Comparison of ENCODE assay signal across 22 cellular contexts in the genomic region with DNA sequence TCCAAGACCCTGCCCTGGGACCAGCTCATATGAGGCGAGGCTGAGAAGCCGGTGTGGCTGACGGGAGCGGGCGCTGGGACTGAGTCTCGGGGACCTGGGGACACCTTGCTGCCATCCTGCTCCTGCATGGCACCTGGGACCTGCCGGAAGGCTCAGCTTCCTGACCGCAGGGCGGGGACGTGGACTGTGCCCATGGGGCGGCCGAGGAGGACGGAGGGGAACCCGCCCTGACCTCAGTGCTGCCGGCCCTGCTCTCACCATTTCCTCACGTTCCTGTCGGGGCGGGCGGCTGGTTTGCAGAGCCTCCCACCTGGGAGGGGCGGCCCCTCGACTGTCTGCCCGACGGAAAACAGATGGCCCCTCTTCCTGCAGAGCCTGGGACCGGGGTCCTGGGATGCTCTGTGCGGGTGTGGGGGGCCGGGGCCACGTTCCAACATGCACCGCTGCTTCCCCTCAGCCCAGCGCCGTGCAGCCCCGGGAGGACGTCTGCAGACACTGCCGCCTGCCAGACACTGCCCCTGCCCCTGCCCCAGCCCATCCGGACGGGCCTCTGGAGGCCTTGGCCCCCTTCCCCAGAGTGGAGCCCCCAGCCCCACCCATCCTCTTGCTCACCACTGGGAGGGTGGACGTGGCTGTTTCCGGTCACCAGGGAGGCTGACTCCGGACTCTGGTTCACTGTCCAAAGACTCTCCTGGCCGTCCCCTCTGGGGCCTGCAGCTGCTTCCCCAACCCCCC. TPM values are rescaled to one million over a fixed set of nuclear protein-coding genes. Genes with fewer than 3 reads are reported as not detected.
A peak's percentile ranks its signal among the peaks of the same experiment; 100 is the strongest.
DNase-seq lines count a peak whose midpoint lies in the region; ATAC-seq and TF ChIP-seq lines count a peak whose summit lies in the region.
"Had no signal": no experiment of that assay in that cellular context is flagged by ENCODE, and none has a peak within 500 bp of the region (broad histone marks: within the 10 kb centered on the region; RNA-seq: fewer than 3 reads in every experiment).

No MANE protein-coding gene starts in this region.

- H3K36me3 ChIP-seq in heart right ventricle (no peaks in the 10 kb centered on the region), right atrium auricular region (no peaks in the 10 kb centered on the region), mesodermal cell (ENCODE audit: control insufficient read depth, insufficient read depth, low read length) (no peaks in the 10 kb centered on the region), aorta (ENCODE audit: control insufficient read depth in 1 of 2, insufficient read depth in 2 of 2, low read length in 1 of 2) (no peaks in the 10 kb centered on the region)
- H3K36me3 ChIP-seq: BE2C had no signal

- WGBS in heart right ventricle, 2 donors: 15 to 26% methylated on average over 30 to 39 of the region's 39 CpGs
- 84 to 92% methylated on average over 36 to 38 of the region's 39 CpGs for WGBS in mesodermal cell (ENCODE audit: insufficient coverage in 2 of 2), 2 experiments
- 38 to 45% methylated on average over 34 to 39 of the region's 39 CpGs for whole genome bisulfite sequencing in aorta, 2 donors

- H3K4me3 ChIP-seq in heart right ventricle (no peak overlapping the region), right atrium auricular region (no peak overlapping the region), mesodermal cell (ENCODE audit: extremely low read depth, insufficient read depth, low read length, poor library complexity, severe bottlenecking) (no peak overlapping the region), aorta (ENCODE audit: low read length in 2 of 2) (no peak overlapping the region)
- H3K4me3 ChIP-seq: GM23248 had no signal

- H3K4me1 ChIP-seq in heart right ventricle (peaks cover 0 to 26% (median 5%) of the 10 kb centered on the region in 9 donors), right atrium auricular region (peaks cover 0 to 10% of the 10 kb centered on the region in 2 donors), mesodermal cell (ENCODE audit: control insufficient read depth, insufficient read depth, low read length, poor library complexity, severe bottlenecking) (no peaks in the 10 kb centered on the region), aorta (ENCODE audit: control insufficient read depth in 1 of 2, insufficient read depth in 2 of 2, low read length in 2 of 2) (no peaks in the 10 kb centered on the region)

- DNase-seq in heart right ventricle (no peak), right atrium auricular region (ENCODE audit: low spot score) (no peak), SW480 (ENCODE audit: low spot score) (peak; percentile 54), aorta (no peak), iPS-NIHi7 (ENCODE audit: extremely low spot score) (no peak)
- DNase-seq: BE2C; Calu3; CD8-positive, alpha-beta T cell; GF-D8; HCEC 1CT; KBM-7; NCI-H1105; NCI-H1694 treated with DMSO at 0.1 percent for 48 hours; NCI-H2107; NCI-H2227 treated with DMSO at 0.1 percent for 48 hours; NCI-H524; NCI-H82 had no signal

- peak in 5 of 8 donors; percentile 17 to 28 (median 26) for ATAC-seq in heart right ventricle
- ATAC-seq in aorta (ENCODE audit: low FRiP score): peak; percentile 5
- no peak for ATAC-seq in HG02623 (IDR thresholded peaks at IDR 0.05; ENCODE audit: unreplicated experiment)
- ATAC-seq in HG03378 (IDR thresholded peaks at IDR 0.05; ENCODE audit: unreplicated experiment): no peak
- ATAC-seq: CD8-positive, alpha-beta T cell had no signal

- H3K27ac ChIP-seq in heart right ventricle (no peak overlapping the region), right atrium auricular region (no peak overlapping the region), mesodermal cell (ENCODE audit: low read depth, low read length, severe bottlenecking) (peak overlapping the region; percentile 10), aorta (ENCODE audit: low read depth in 1 of 2, low read length in 2 of 2) (no peak overlapping the region)
- H3K27ac ChIP-seq: GM23248 had no signal

- H3K27me3 ChIP-seq in heart right ventricle (peaks cover 0 to 49% (median 43%) of the 10 kb centered on the region in 7 donors), right atrium auricular region (no peaks in the 10 kb centered on the region), aorta (ENCODE audit: control insufficient read depth in 1 of 2, insufficient read depth in 2 of 2, low read length in 1 of 2) (no peaks in the 10 kb centered on the region)

- H3K9me3 ChIP-seq in heart right ventricle: no peaks in the 10 kb centered on the region
- H3K9me3 ChIP-seq in right atrium auricular region: no peaks in the 10 kb centered on the region
- no peaks in the 10 kb centered on the region for H3K9me3 ChIP-seq in mesodermal cell (ENCODE audit: control insufficient read depth, low read length)
- H3K9me3 ChIP-seq in aorta (ENCODE audit: control insufficient read depth, low read length): no peaks in the 10 kb centered on the region
- H3K9me3 ChIP-seq: BE2C had no signal

- TF ChIP-seq CTCF in heart right ventricle (IDR thresholded peaks at IDR 0.05) (no peak), right atrium auricular region (IDR thresholded peaks at IDR 0.05) (no peak)

- intact Hi-C loops in heart right ventricle (cut with DNase I): no loop called here
- intact Hi-C loops in aorta (cut with DNase I): no loop called here

RNA-seq across cellular contexts. Expression of a gene that starts 43.9 kb away (rescaled TPM):
- total RNA-seq in heart right ventricle: 10 to 100 TPM in 3 of 10 donors, 1 to 10 TPM in 7; 2.1 to 32.0 (median 6.5) TPM
- 1 to 10 TPM in 1 of 2 donors, under 1 TPM in 1; 0.39 to 1.4 TPM for polyA plus RNA-seq in heart right ventricle
- total RNA-seq in right atrium auricular region: 10 to 100 TPM in 1 of 2 donors, 1 to 10 TPM in 1; 2.7 to 14.1 TPM
- polyA plus RNA-seq in mesodermal cell (2013, experiment 1 of 2): not detected
- not detected for polyA plus RNA-seq in mesodermal cell (2013, experiment 2 of 2)
- total RNA-seq in aorta: under 1 TPM in 1 of 2 donors, not detected in 1; 0.26 TPM
- polyA plus RNA-seq in aorta: under 1 TPM; 0.49 to 0.75 TPM
- total RNA-seq: Calu3; CD8-positive, alpha-beta T cell; GM23248; RPMI7951 had no signal
- polyA plus RNA-seq: GM23248 had no signal

RNA-seq across cellular contexts. Expression of a gene that starts 47.1 kb away (rescaled TPM):
- total RNA-seq in heart right ventricle (1 to 10 TPM in 5 of 10 donors, under 1 TPM in 5; 0.35 to 2.3 (median 0.97) TPM), right atrium auricular region (1 to 10 TPM; 1.0 to 1.6 TPM), aorta (1 to 10 TPM; 2.2 to 7.0 TPM)
- polyA plus RNA-seq in heart right ventricle (1 to 10 TPM in 1 of 2 donors, under 1 TPM in 1; 0.97 to 2.0 TPM), aorta (1 to 10 TPM; 1.0 to 5.7 TPM)
- 6.7 TPM for polyA plus RNA-seq in mesodermal cell (2013, experiment 1 of 2)
- polyA plus RNA-seq in mesodermal cell (2013, experiment 2 of 2): 5.5 TPM
- total RNA-seq: RPMI7951 had no signal

RNA-seq across cellular contexts. Expression of a gene that starts 57.9 kb away (rescaled TPM):
- total RNA-seq in heart right ventricle (10 to 100 TPM in 2 of 10 donors, 1 to 10 TPM in 8; 5.7 to 14.2 (median 7.6) TPM), right atrium auricular region (10 to 100 TPM; 11.9 to 14.1 TPM), aorta (10 to 100 TPM; 18.2 to 38.4 TPM)
- polyA plus RNA-seq in heart right ventricle (10 to 100 TPM in 1 of 2 donors, 1 to 10 TPM in 1; 5.1 to 15.4 TPM), aorta (10 to 100 TPM in 1 of 2 donors, 1 to 10 TPM in 1; 8.8 to 75.0 TPM)
- polyA plus RNA-seq in mesodermal cell (2013, experiment 1 of 2): 16.3 TPM
- 16.0 TPM for polyA plus RNA-seq in mesodermal cell (2013, experiment 2 of 2)

Comparison
In these comparisons a context has a peak if more than half of its experiments do, and no peak if none do; other contexts are left out.
1. ATAC-seq: peak in heart right ventricle (5 of 8) and aorta (single experiment); none in HG02623 (single experiment) and HG03378 (single experiment).